Comparison of ENCODE assay signal across 6 cellular contexts in the genomic region with DNA sequence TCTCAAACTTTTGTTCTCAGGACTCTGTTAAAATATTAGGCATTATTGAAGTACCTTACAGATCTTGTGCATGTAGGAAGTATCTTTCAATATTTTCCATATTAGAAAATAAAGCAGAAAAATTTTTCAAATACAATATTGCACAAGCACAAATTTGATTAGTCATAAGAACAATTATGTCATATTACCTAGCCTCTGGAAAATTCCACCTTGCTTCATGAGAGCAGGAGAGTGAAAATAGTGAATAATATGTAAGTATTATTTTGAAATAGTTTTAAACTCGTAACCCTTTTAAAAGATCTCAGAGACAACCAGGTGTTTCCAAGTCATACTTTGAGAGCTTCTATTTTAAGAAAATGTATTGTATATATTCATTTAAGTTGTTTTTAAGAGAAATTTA.
"Had no signal": no experiment of that assay in that cellular context is flagged by ENCODE, and none has a peak within 500 bp of the region (broad histone marks: within the 10 kb centered on the region; RNA-seq: fewer than 3 reads in every experiment).

No MANE protein-coding gene starts in this region.

- H3K27ac ChIP-seq: GM23248 had no signal

- H3K36me3 ChIP-seq: HAP-1 had no signal

- H3K9me3 ChIP-seq: HAP-1 had no signal

- H3K4me1 ChIP-seq: HAP-1 had no signal

- DNase-seq: GM23248, GOT3, H7, HFFc6, IMR-90 had no signal

- H3K9ac ChIP-seq: GM23248 had no signal

- H3K4me3 ChIP-seq: GM23248, HAP-1 had no signal

- H2AFZ ChIP-seq: GM23248 had no signal
